17 cellular contexts compared by ENCODE assay signal in genomic region chr7:47677664-47678063, GRCh38.
A peak's percentile ranks its signal among the peaks of the same experiment; 100 is the strongest.
DNase-seq lines count a peak whose midpoint lies in the region; ATAC-seq and TF ChIP-seq lines count a peak whose summit lies in the region.
"Had no signal": no experiment of that assay in that cellular context is flagged by ENCODE, and none has a peak within 500 bp of the region (broad histone marks: within the 10 kb centered on the region; RNA-seq: fewer than 3 reads in every experiment).

No MANE protein-coding gene starts in this region.

- peak overlapping the region; percentile 17 to 61 for H3K27ac ChIP-seq in breast epithelium
- no peak overlapping the region for H3K27ac ChIP-seq in right lobe of liver
- H3K27ac ChIP-seq in ascending aorta: no peak overlapping the region
- no peak overlapping the region for H3K27ac ChIP-seq in lower lobe of right lung

- H3K4me3 ChIP-seq in breast epithelium (no peak overlapping the region), right lobe of liver (no peak overlapping the region), ascending aorta (no peak overlapping the region), lower lobe of right lung (no peak overlapping the region)

- 53% methylated on average over 1 of the region's 1 CpG for WGBS in right lobe of liver (ENCODE audit: insufficient coverage, low coverage, low lambda C conversion rate, missing lambda C conversion rate)

- H3K9me3 ChIP-seq in breast epithelium: no peaks in the 10 kb centered on the region
- no peaks in the 10 kb centered on the region for H3K9me3 ChIP-seq in right lobe of liver
- no peaks in the 10 kb centered on the region for H3K9me3 ChIP-seq in ascending aorta
- H3K9me3 ChIP-seq in lower lobe of right lung: no peaks in the 10 kb centered on the region

- intact Hi-C loops in breast epithelium (cut with DNase I; ENCODE audit: low total_unique reads): no loop called here
- intact Hi-C loops in right lobe of liver (cut with DNase I): no loop called here
- intact Hi-C loops in ascending aorta (cut with DNase I): no loop called here
- intact Hi-C loops in lower lobe of right lung (cut with DNase I): no loop called here

- ATAC-seq in right lobe of liver: peak in 3 of 4 donors; percentile 22 to 56 (median 32)
- no peak for ATAC-seq in lower lobe of right lung

- H3K4me1 ChIP-seq in breast epithelium (no peaks in the 10 kb centered on the region), right lobe of liver (no peaks in the 10 kb centered on the region), ascending aorta (no peaks in the 10 kb centered on the region), lower lobe of right lung (peaks cover 4% of the 10 kb centered on the region)

- TF ChIP-seq POLR2A in breast epithelium (IDR thresholded peaks at IDR 0.05) (no peak), right lobe of liver (IDR thresholded peaks at IDR 0.05) (no peak)

- H3K36me3 ChIP-seq in breast epithelium (no peaks in the 10 kb centered on the region), right lobe of liver (no peaks in the 10 kb centered on the region), ascending aorta (no peaks in the 10 kb centered on the region), lower lobe of right lung (no peaks in the 10 kb centered on the region)

- TF ChIP-seq CTCF in breast epithelium (IDR thresholded peaks at IDR 0.05) (no peak), right lobe of liver (IDR thresholded peaks at IDR 0.05) (no peak), ascending aorta (IDR thresholded peaks at IDR 0.05) (no peak), lower lobe of right lung (IDR thresholded peaks at IDR 0.05) (no peak)

- H3K27me3 ChIP-seq in breast epithelium: no peaks in the 10 kb centered on the region
- H3K27me3 ChIP-seq in right lobe of liver: no peaks in the 10 kb centered on the region
- no peaks in the 10 kb centered on the region for H3K27me3 ChIP-seq in ascending aorta
- no peaks in the 10 kb centered on the region for H3K27me3 ChIP-seq in lower lobe of right lung (ENCODE audit: low read depth)

- DNase-seq in COLO829 (ENCODE audit: low spot score): peak; percentile 84
- DNase-seq in NCI-H226: peak; percentile 46
- no peak for DNase-seq in breast epithelium (ENCODE audit: low spot score in 2 of 2)
- DNase-seq in right lobe of liver: no peak
- no peak for DNase-seq in ascending aorta (ENCODE audit: low spot score in 2 of 2)
- no peak for DNase-seq in lower lobe of right lung
- DNase-seq in activated gamma-delta T cell (lab: John Stamatoyannopoulos, UW): no peak
- no peak for DNase-seq in NCI-H2081 treated with DMSO at 0.1 percent for 48 hours (lab: John Stamatoyannopoulos, UW)
- DNase-seq: activated CD4-positive, alpha-beta T cell treated with anti-CD3 and anti-CD28 coated beads for 1 hour; activated effector memory CD4-positive, alpha-beta T cell treated with Interleukin-2 at 50 U/mL for 16 hours; amygdala; CD8-positive, alpha-beta memory T cell; hypothalamus; kidney glomerular epithelial cell; NCI-H446 treated with DMSO at 0.1 percent for 48 hours; stimulated activated CD4-positive, alpha-beta T cell treated with anti-CD3 and anti-CD28 coated beads, Interleukin-4, amount 100 ng/mL, for 1 hour; substantia nigra had no signal

Comparison
In these comparisons a context has a peak if more than half of its experiments do, and no peak if none do; other contexts are left out.
1. DNase-seq: peak in COLO829 (single experiment) and NCI-H226 (single experiment); none in breast epithelium (0 of 2), right lobe of liver (0 of 3), ascending aorta (0 of 2), lower lobe of right lung (single experiment), activated gamma-delta T cell (single experiment) and NCI-H2081 treated with DMSO at 0.1 percent for 48 hours (single experiment).
2. H3K27ac ChIP-seq: peak in breast epithelium (2 of 2); none in right lobe of liver (0 of 3), ascending aorta (0 of 2) and lower lobe of right lung (single experiment).
3. ATAC-seq: peak in right lobe of liver (3 of 4); none in lower lobe of right lung (0 of 2).